Comparison of ENCODE assay signal across 8 cellular contexts in genomic region chr17:45740553-45741330, GRCh38. TPM values are rescaled to one million over a fixed set of nuclear protein-coding genes. Genes with fewer than 3 reads are reported as not detected.
A peak's percentile ranks its signal among the peaks of the same experiment; 100 is the strongest.
DNase-seq lines count a peak whose midpoint lies in the region; ATAC-seq and TF ChIP-seq lines count a peak whose summit lies in the region.

No MANE protein-coding gene starts in this region.

- no peak overlapping the region for H3K27ac Mint-ChIP-seq in activated B cell treated with CpG ODN at 0.5 μM for 24 hours

- DNase-seq in activated CD4-positive, alpha-beta T cell treated with anti-CD3 and anti-CD28 coated beads for 48 hours: peak; percentile 47
- DNase-seq in activated CD4-positive, alpha-beta T cell treated with anti-CD3 and anti-CD28 coated beads for 1 hour: no peak
- DNase-seq in NCI-H1092 treated with DMSO at 0.1 percent for 48 hours (lab: John Stamatoyannopoulos, UW): peak; percentile 49
- DNase-seq in activated B cell treated with CpG ODN at 0.5 μM for 24 hours: no peak
- no peak for DNase-seq in left cardiac atrium
- DNase-seq in stimulated activated CD4-positive, alpha-beta T cell treated with anti-CD3 and anti-CD28 coated beads, Interleukin-1b, Interleukin-23, amount 100 ng/mL, for 48 hours: peak; percentile 39

- no peak for TF ChIP-seq CTCF in activated B cell treated with CpG ODN at 0.5 μM for 24 hours (IDR thresholded peaks at IDR 0.05)

- intact Hi-C loops in activated B cell treated with CpG ODN at 0.5 μM for 24 hours (cut with micrococcal nuclease): no loop called here
- intact Hi-C loops in left cardiac atrium (cut with DNase I): no loop called here

- no peaks in the 10 kb centered on the region for H3K36me3 Mint-ChIP-seq in activated B cell treated with CpG ODN at 0.5 μM for 24 hours (ENCODE audit: low read depth)

- H3K27me3 Mint-ChIP-seq in activated B cell treated with CpG ODN at 0.5 μM for 24 hours: peaks cover 30% of the 10 kb centered on the region

- ATAC-seq in activated B cell treated with CpG ODN at 0.5 μM for 24 hours (ENCODE audit: low read depth) (peak; percentile 47), left cardiac atrium (peak; percentile 57 to 74), GM21423 (IDR thresholded peaks at IDR 0.05; ENCODE audit: unreplicated experiment) (no peak), GM18873 (IDR thresholded peaks at IDR 0.05; ENCODE audit: low FRiP score, unreplicated experiment) (no peak)

- POLR2A ChIA-PET in activated B cell treated with CpG ODN at 0.5 μM for 24 hours (lab: Charles Lee): no interaction called here

- H3K4me1 Mint-ChIP-seq in activated B cell treated with CpG ODN at 0.5 μM for 24 hours: no peaks in the 10 kb centered on the region

- H3K9me3 Mint-ChIP-seq in activated B cell treated with CpG ODN at 0.5 μM for 24 hours: no peaks in the 10 kb centered on the region

- H3K4me3 Mint-ChIP-seq in activated B cell treated with CpG ODN at 0.5 μM for 24 hours: peak overlapping the region; percentile 19

- CTCF ChIA-PET in activated B cell treated with CpG ODN at 0.5 μM for 24 hours (lab: Charles Lee): no interaction called here

RNA-seq across cellular contexts. Expression of gene CRHR1, which starts 43.4 kb away (rescaled TPM):
- total RNA-seq in activated B cell treated with CpG ODN at 0.5 μM for 24 hours (not detected in 2 replicates), left cardiac atrium (not detected)

Comparison
In these comparisons a context has a peak if more than half of its experiments do, and no peak if none do; other contexts are left out.
1. DNase-seq: peak in activated CD4-positive, alpha-beta T cell treated with anti-CD3 and anti-CD28 coated beads for 48 hours (single experiment), NCI-H1092 treated with DMSO at 0.1 percent for 48 hours (single experiment) and stimulated activated CD4-positive, alpha-beta T cell treated with anti-CD3 and anti-CD28 coated beads, Interleukin-1b, Interleukin-23, amount 100 ng/mL, for 48 hours (single experiment); none in activated CD4-positive, alpha-beta T cell treated with anti-CD3 and anti-CD28 coated beads for 1 hour (single experiment), activated B cell treated with CpG ODN at 0.5 μM for 24 hours (single experiment) and left cardiac atrium (single experiment).
2. ATAC-seq: peak in activated B cell treated with CpG ODN at 0.5 μM for 24 hours (single experiment) and left cardiac atrium (2 of 2); none in GM21423 (single experiment) and GM18873 (single experiment).